ENCODE assay signal across 12 cellular contexts in the genomic region with DNA sequence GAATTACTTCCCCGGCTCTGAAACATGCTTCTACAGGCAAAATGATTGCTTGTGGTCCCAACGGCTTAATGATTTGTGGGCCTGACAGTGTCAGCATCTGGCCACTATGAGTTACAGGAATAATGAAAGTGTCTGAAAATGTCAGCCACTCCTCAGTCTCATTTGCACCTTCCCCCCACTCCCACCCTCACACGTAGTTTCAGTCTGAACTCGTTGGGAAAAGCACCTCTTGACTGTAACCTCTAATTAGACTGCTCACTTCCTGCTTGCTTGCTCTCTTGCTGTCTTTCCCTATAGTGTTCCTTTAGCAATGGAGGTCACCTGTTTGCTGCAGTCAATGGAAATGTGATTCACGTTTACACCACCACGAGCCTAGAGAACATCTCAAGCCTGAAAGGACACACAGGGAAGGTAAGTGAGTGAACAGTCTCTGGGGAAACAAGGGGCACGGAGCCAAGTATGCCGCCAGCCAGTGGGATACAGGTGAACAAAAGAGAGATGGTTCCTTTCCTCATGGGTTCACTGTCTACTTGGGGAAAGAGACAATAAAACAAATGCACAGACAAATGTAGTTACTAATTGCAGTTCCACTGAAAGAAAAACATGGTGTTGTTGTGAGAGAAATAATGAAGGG. TPM values are rescaled to one million over a fixed set of nuclear protein-coding genes. Genes with fewer than 3 reads are reported as not detected.
DNase-seq lines count a peak whose midpoint lies in the region; ATAC-seq and TF ChIP-seq lines count a peak whose summit lies in the region.
"Had no signal": no experiment of that assay in that cellular context is flagged by ENCODE, and none has a peak within 500 bp of the region (broad histone marks: within the 10 kb centered on the region; RNA-seq: fewer than 3 reads in every experiment).

No MANE protein-coding gene starts in this region.

- peak; percentile 71 for ATAC-seq in GM18870 (IDR thresholded peaks at IDR 0.05; ENCODE audit: unreplicated experiment)
- peak; percentile 76 for ATAC-seq in HG02642 (IDR thresholded peaks at IDR 0.05; ENCODE audit: poor library complexity, unreplicated experiment)
- ATAC-seq in left lung = peak; percentile 71
- ATAC-seq: left colon, right cardiac atrium had no signal

- H3K27ac ChIP-seq in left lung (no peak overlapping the region), WERI-Rb-1 (no peak overlapping the region)
- H3K27ac ChIP-seq: VCaP had no signal

- H3K9me3 ChIP-seq in left lung (peaks cover 0 to 3% of the 10 kb centered on the region in 2 donors), WERI-Rb-1 (ENCODE audit: severe bottlenecking) (peaks cover 9% of the 10 kb centered on the region)

- H3K4me3 ChIP-seq in left lung (no peak overlapping the region), WERI-Rb-1 (ENCODE audit: low read depth, low read length) (no peak overlapping the region)

- intact Hi-C loops in left lung (cut with DNase I) = no loop called here

- H3K36me3 ChIP-seq in left lung (no peaks in the 10 kb centered on the region), WERI-Rb-1 (no peaks in the 10 kb centered on the region)

- DNase-seq in NCI-H2081 (lab: John Stamatoyannopoulos, UW) = peak; percentile 62 to 84
- no peak for DNase-seq in left lung
- no peak for DNase-seq in effector CD4-positive, alpha-beta T cell
- DNase-seq in dermis blood vessel endothelial cell = no peak
- no peak for DNase-seq in activated CD4-positive, alpha-beta T cell treated with anti-CD3 and anti-CD28 coated beads, Interleukin-2, amount 50 U/mL, for 4 hours
- no peak for DNase-seq in WERI-Rb-1
- DNase-seq: activated naive CD8-positive, alpha-beta T cell treated with anti-CD3 and anti-CD28 coated beads, Interleukin-2, amount 10 ng/mL, durations not matched to agents 7 days and 5 days; left colon; right cardiac atrium had no signal

- TF ChIP-seq CTCF in left lung (IDR thresholded peaks at IDR 0.05) (no peak), WERI-Rb-1 (IDR thresholded peaks at IDR 0.05; ENCODE audit: low read depth, low read length) (no peak)

- H3K27me3 ChIP-seq in left lung = no peaks in the 10 kb centered on the region
- H3K27me3 ChIP-seq in WERI-Rb-1 (ENCODE audit: insufficient read depth, low read depth, severe bottlenecking) = no peaks in the 10 kb centered on the region

- H3K4me1 ChIP-seq in left lung = no peaks in the 10 kb centered on the region

RNA-seq across cellular contexts. Expression of gene CFAP57, which starts 27.1 kb away (rescaled TPM):
- total RNA-seq in left lung (1 to 10 TPM in 1 of 2 donors, under 1 TPM in 1; 0.73 to 2.4 TPM), dermis blood vessel endothelial cell (0.14 and 0.17 TPM in 2 replicates)
- total RNA-seq: activated naive CD8-positive, alpha-beta T cell treated with anti-CD3 and anti-CD28 coated beads, Interleukin-2, amount 10 ng/mL, durations not matched to agents 7 days and 5 days; left colon had no signal

RNA-seq across cellular contexts. Expression of gene EBNA1BP2, which starts 27.1 kb away (rescaled TPM):
- 10 to 100 TPM; 32.1 to 55.1 TPM for total RNA-seq in left lung
- 68.1 and 89.9 TPM in 2 replicates for total RNA-seq in dermis blood vessel endothelial cell

Comparison
In these comparisons a context has a peak if more than half of its experiments do, and no peak if none do; other contexts are left out.
1. DNase-seq: peak in NCI-H2081 (2 of 2); none in left lung (0 of 2), effector CD4-positive, alpha-beta T cell (single experiment), dermis blood vessel endothelial cell (single experiment), activated CD4-positive, alpha-beta T cell treated with anti-CD3 and anti-CD28 coated beads, Interleukin-2, amount 50 U/mL, for 4 hours (0 of 2) and WERI-Rb-1 (single experiment).
2. Peak in every context shown above with its lines, with median percentiles within 50 percentile points of each other: ATAC-seq.